Comparison of ENCODE assay signal across 14 cellular contexts in the genomic region with DNA sequence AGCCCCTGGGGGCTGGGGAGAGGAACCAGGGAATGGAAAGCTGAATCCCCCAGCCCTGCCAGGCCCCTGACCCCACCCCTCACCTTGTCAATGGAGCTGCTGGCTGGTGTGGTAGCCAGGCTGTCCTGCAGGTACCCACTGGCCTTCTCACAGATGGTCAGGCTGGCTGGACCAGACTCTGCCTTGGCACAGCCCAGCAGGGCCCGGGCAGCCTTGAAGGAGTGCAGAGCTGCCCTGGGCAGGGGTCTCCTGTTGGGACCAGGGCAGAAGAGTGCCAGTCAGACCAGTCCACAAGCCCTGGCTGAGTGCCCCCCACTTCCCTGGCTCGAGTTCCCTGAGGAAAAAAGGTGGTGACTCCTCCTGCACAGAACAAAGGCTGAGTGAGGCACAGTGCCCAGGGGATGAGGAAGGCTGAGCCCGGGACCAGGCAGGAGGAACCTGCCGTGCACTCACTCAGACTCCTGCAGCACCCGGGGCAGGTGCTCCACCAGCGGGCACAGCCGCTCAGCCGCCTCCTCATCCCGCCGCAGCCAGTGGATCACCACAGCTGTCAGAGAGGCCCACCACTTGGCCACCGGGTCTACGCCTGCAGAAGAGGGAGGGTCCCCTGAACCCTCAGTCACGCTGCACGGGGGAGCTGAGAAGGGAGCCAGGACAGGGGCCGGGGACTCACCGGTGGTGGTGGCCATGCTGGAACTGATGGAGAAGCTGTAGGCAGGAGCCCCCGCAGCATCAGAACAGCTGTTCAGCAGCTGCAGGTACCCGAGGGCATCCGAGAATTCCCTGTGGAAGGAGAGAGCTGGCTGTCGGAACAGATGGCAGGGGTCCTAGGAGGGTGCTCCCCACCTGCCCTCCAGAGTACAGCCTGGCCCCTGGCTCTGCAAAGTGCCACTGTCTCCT. TPM values are rescaled to one million over a fixed set of nuclear protein-coding genes. Genes with fewer than 3 reads are reported as not detected.
A peak's percentile ranks its signal among the peaks of the same experiment; 100 is the strongest.
DNase-seq lines count a peak whose midpoint lies in the region; FAIRE-seq and TF ChIP-seq lines count a peak whose summit lies in the region.
"Had no signal": no experiment of that assay in that cellular context is flagged by ENCODE, and none has a peak within 500 bp of the region (broad histone marks: within the 10 kb centered on the region; RNA-seq: fewer than 3 reads in every experiment).

No MANE protein-coding gene starts in this region.

- peaks cover 9% of the 10 kb centered on the region; the same call in 1 of the 2 replicates for H3K23me2 ChIP-seq in H1 (ENCODE audit: low read depth, low read length)

- H3K56ac ChIP-seq in H1 (replicated peaks; ENCODE audit: insufficient read length, low read depth, low read length) = no peak overlapping the region

- no peak overlapping the region for H3K4me3 ChIP-seq in H1 (ENCODE audit: extremely low read depth in 1 of 4, insufficient read depth in 2 of 4, low read depth in 3 of 4, low read length in 4 of 4)
- H3K4me3 ChIP-seq in skeletal muscle tissue (ENCODE audit: low read length in 3 of 3) = peak overlapping the region in 2 of 3 donors; percentile 35 to 48
- no peak overlapping the region for H3K4me3 ChIP-seq in small intestine (ENCODE audit: low read depth in 1 of 2, low read length in 2 of 2)
- H3K4me3 ChIP-seq: ovary, SK-N-MC, upper lobe of left lung had no signal

- no peak for TF ChIP-seq EP300 in H1 (IDR thresholded peaks at IDR 0.05; ENCODE audit: borderline replicate concordance in 1 of 2, low read depth in 2 of 2, low read length in 2 of 2)

- no peak overlapping the region for H2AFZ ChIP-seq in H1 (ENCODE audit: low read length)

- no peak overlapping the region for H2BK15ac ChIP-seq in H1 (ENCODE audit: low read length)

- WGBS in H1 (ENCODE audit: extremely low coverage in 1 of 2, insufficient coverage in 1 of 2, insufficient read length in 1 of 2, insufficient replicate concordance in 2 of 2, low coverage in 1 of 2, low lambda C conversion rate in 2 of 2, missing lambda C conversion rate in 1 of 2), 2 experiments = 88% methylated on average over 17 of the region's 20 CpGs; no CpG with 5 or more reads in 1 of the 2 experiments
- 80 to 89% (median 88%) methylated on average over 14 to 20 of the region's 20 CpGs for WGBS in small intestine, 3 donors

- TF ChIP-seq RAD21 in H1 (IDR thresholded peaks at IDR 0.05 in 1 of 2, conservative IDR thresholded peaks at IDR 0.05 in 1 of 2; ENCODE audit: low read depth in 2 of 2, low read length in 2 of 2) = no peak

- no peak overlapping the region for H3K23ac ChIP-seq in H1 (ENCODE audit: insufficient read length)

- no peak overlapping the region for H3K18ac ChIP-seq in H1 (ENCODE audit: extremely low read depth, low read length)

- H3K79me1 ChIP-seq in H1 (ENCODE audit: low read depth, low read length) = peaks cover 11% of the 10 kb centered on the region; the same call in 1 of the 2 replicates

- TF ChIP-seq POLR2A in H1 (IDR thresholded peaks at IDR 0.05; ENCODE audit: control extremely low read depth in 1 of 2, low read depth in 2 of 2, low read length in 2 of 2) = no peak

- POLR2A ChIA-PET in H1 (lab: Charles Lee; ENCODE audit: partially characterized antibody) = interaction anchor here (0.7 to 24.7 kb wide), 4 partner anchors 16 to 35 kb away, joined by 3 to 532 read pairs (median 4); a partner anchor contains a TSS

- no peak overlapping the region for H3K4ac ChIP-seq in H1 (replicated peaks; ENCODE audit: insufficient read length, low read depth, low read length)

- H2BK5ac ChIP-seq in H1 (ENCODE audit: low read depth, low read length) = no peak overlapping the region

- H3K36me3 ChIP-seq in H1 (ENCODE audit: control insufficient read depth in 2 of 4, insufficient read depth in 4 of 4, low read length in 3 of 4) (peaks cover 23 to 54% (median 40%) of the 10 kb centered on the region in 4 experiments; a peak in 7 of 8 replicates), skeletal muscle tissue (ENCODE audit: control insufficient read depth in 3 of 3, insufficient read depth in 3 of 3, low read length in 3 of 3) (peaks cover 66 to 68% (median 67%) of the 10 kb centered on the region in 3 donors), small intestine (ENCODE audit: control insufficient read depth in 2 of 2, insufficient read depth in 2 of 2, low read length in 2 of 2) (peaks cover 25 to 33% of the 10 kb centered on the region in 2 donors)
- H3K36me3 ChIP-seq: ovary had no signal

- no peak overlapping the region for H2BK120ac ChIP-seq in H1 (replicated peaks; ENCODE audit: low read depth, low read length)

- H2BK12ac ChIP-seq in H1 (ENCODE audit: low read depth, low read length) = no peak overlapping the region

- H4K5ac ChIP-seq in H1 (ENCODE audit: insufficient read length, low read depth, low read length) = no peak overlapping the region

- no peak overlapping the region for H2BK20ac ChIP-seq in H1 (ENCODE audit: low read length)

- TF ChIP-seq CTCF in H1 (IDR thresholded peaks at IDR 0.05; ENCODE audit: control extremely low read depth in 1 of 3, insufficient read depth in 1 of 3, low read depth in 1 of 3, low read length in 3 of 3) = no peak

- CTCF ChIA-PET in H1 (lab: Charles Lee; ENCODE audit: partially characterized antibody) = interaction anchor here (0.5 to 18.1 kb wide), 14 partner anchors 13 to 1239 kb away, joined by 3 to 375 read pairs (median 4); no protein-coding TSS in a partner anchor

- H3K14ac ChIP-seq in H1 (ENCODE audit: insufficient read length) = no peak overlapping the region

- H3K9me3 ChIP-seq in H1 (ENCODE audit: insufficient read depth in 2 of 2, low read depth in 1 of 2, low read length in 1 of 2) = no peaks in the 10 kb centered on the region
- H3K9me3 ChIP-seq in skeletal muscle tissue (ENCODE audit: control insufficient read depth in 3 of 3, low read length in 3 of 3) = no peaks in the 10 kb centered on the region
- no peaks in the 10 kb centered on the region for H3K9me3 ChIP-seq in small intestine (ENCODE audit: control insufficient read depth, low read depth)
- H3K9me3 ChIP-seq: ovary, upper lobe of left lung had no signal

- H4K91ac ChIP-seq in H1 (replicated peaks; ENCODE audit: insufficient read length, low read length) = no peak overlapping the region

- H3K27me3 ChIP-seq in H1 (replicated peaks in 1 of 4; ENCODE audit: control insufficient read depth in 3 of 4, extremely low read depth in 1 of 4, insufficient read depth in 3 of 4, low read length in 3 of 4) (peaks cover 0 to 12% (median 6%) of the 10 kb centered on the region in 4 experiments; a peak in 5 of 7 replicates), skeletal muscle tissue (ENCODE audit: control insufficient read depth in 3 of 3, insufficient read depth in 3 of 3, low read length in 3 of 3) (no peaks in the 10 kb centered on the region), small intestine (ENCODE audit: control insufficient read depth in 2 of 2, insufficient read depth in 2 of 2, low read length in 2 of 2) (no peaks in the 10 kb centered on the region)
- H3K27me3 ChIP-seq: ovary, upper lobe of left lung had no signal

- H3K4me1 ChIP-seq in H1 (replicated peaks in 1 of 4; ENCODE audit: control insufficient read depth in 3 of 4, insufficient read depth in 4 of 4, low read length in 3 of 4) (peaks cover 0 to 20% (median 12%) of the 10 kb centered on the region in 4 experiments; a peak in 6 of 7 replicates), skeletal muscle tissue (ENCODE audit: control insufficient read depth in 3 of 3, insufficient read depth in 3 of 3, low read length in 3 of 3) (peaks cover 68 to 77% (median 74%) of the 10 kb centered on the region in 3 donors), small intestine (ENCODE audit: control insufficient read depth in 2 of 2, insufficient read depth in 1 of 2, low read depth in 1 of 2, low read length in 1 of 2) (peaks cover 2% of the 10 kb centered on the region in 2 donors)

- H3K4me2 ChIP-seq in H1 (ENCODE audit: insufficient read depth in 1 of 2, low read depth in 2 of 2, low read length in 2 of 2) = no peak overlapping the region

- no peak overlapping the region for H2AK5ac ChIP-seq in H1 (ENCODE audit: low read depth, low read length)

- no peak overlapping the region for H3K27ac ChIP-seq in H1 (ENCODE audit: low read depth, low read length)
- peak overlapping the region; percentile 95 for H3K27ac ChIP-seq in skeletal muscle tissue (ENCODE audit: low read depth, low read length)
- H3K27ac ChIP-seq in small intestine (ENCODE audit: low read depth in 1 of 2, low read length in 1 of 2) = no peak overlapping the region
- H3K27ac ChIP-seq: SK-N-MC had no signal

- H3K9ac ChIP-seq in H1 (replicated peaks in 1 of 4; ENCODE audit: extremely low read depth in 1 of 4, low read depth in 3 of 4, low read length in 3 of 4) = no peak overlapping the region
- H3K9ac ChIP-seq in skeletal muscle tissue (ENCODE audit: low read depth in 1 of 3, low read length in 3 of 3) = peak overlapping the region; percentile 12 to 87 (median 57)

- H4K20me1 ChIP-seq in H1 (replicated peaks in 1 of 2; ENCODE audit: control insufficient read depth in 1 of 2, insufficient read depth in 2 of 2, low read length in 2 of 2) = peaks cover 12 to 26% of the 10 kb centered on the region in 2 experiments

- no peaks in the 10 kb centered on the region for H3K79me2 ChIP-seq in H1 (ENCODE audit: control insufficient read depth in 1 of 2, insufficient read depth in 2 of 2, low read length in 2 of 2)

- DNase-seq in NCI-H82 (lab: John Stamatoyannopoulos, UW) = peak; percentile 48
- DNase-seq in NCI-H82 treated with DMSO at 0.1 percent for 48 hours (lab: John Stamatoyannopoulos, UW; ENCODE audit: unreplicated experiment) = no peak
- DNase-seq in NCI-H524 (lab: John Stamatoyannopoulos, UW) = peak; percentile 85 to 92
- DNase-seq in H1 (ENCODE audit: low read depth in 1 of 2, low spot score in 2 of 2) = no peak
- DNase-seq in Kasumi-1 (lab: John Stamatoyannopoulos, UW) = no peak
- DNase-seq in RKO (ENCODE audit: low spot score) = no peak
- DNase-seq in small intestine = no peak
- DNase-seq: GF-D8, NCI-H2107, ovary had no signal

- FAIRE-seq in H1 (lab: Jason Lieb, UNC) (no peak), small intestine (lab: Jason Lieb, UNC) (no peak)
- FAIRE-seq: bronchial epithelial cell had no signal

- H4K8ac ChIP-seq in H1 (ENCODE audit: extremely low read depth, insufficient read depth, low read length) = peak overlapping the region; percentile 53

TF ChIP-seq in H1, 55 proteins besides CTCF, POLR2A, EP300 and RAD21 (continues in another document):
- TF ChIP-seq KDM5A (IDR thresholded peaks at IDR 0.05; ENCODE audit: low read length) = no peak
- no peak for TF ChIP-seq FOSL1 (IDR thresholded peaks at IDR 0.05; ENCODE audit: insufficient read depth, low read depth, low read length)

RNA-seq across cellular contexts. Expression of a gene that starts 22.4 kb away (rescaled TPM):
- total RNA-seq in H1 (2021; fragmentation: NEBNext Ultra II Directional; extraction: Animal tissue kit (Norgen Biotek cat#: 25700)) = 69.9 and 70.8 TPM in 2 replicates
- polyA plus RNA-seq in H1 (2011; rRNA removed) = 28.6 and 64.6 TPM in 2 replicates
- 34.1 TPM for polyA plus RNA-seq in H1 (2011; cell fraction: cytosol; rRNA removed)
- 270 TPM for polyA plus RNA-seq in H1 (2011; cell fraction: nucleus; rRNA removed)
- 45.2 to 64.7 TPM (median 53.7 TPM) in 4 replicates for polyA plus RNA-seq in H1 (2012, experiment 1 of 2)
- 36.4 TPM for polyA plus RNA-seq in H1 (2012, experiment 2 of 2)
- polyA plus RNA-seq in H1 (2013, experiment 1 of 2) = 88.4 TPM
- polyA plus RNA-seq in H1 (2013, experiment 2 of 2) = 76.5 TPM
- 21.0 and 35.5 TPM in 2 replicates for polyA minus RNA-seq in H1 (2011; rRNA and poly(A)+ RNA removed)
- 60.1 TPM for polyA minus RNA-seq in H1 (2011; cell fraction: cytosol; rRNA and poly(A)+ RNA removed)
- polyA minus RNA-seq in H1 (2011; cell fraction: nucleus; rRNA and poly(A)+ RNA removed) = 90.1 TPM
- 23.0 TPM for total RNA-seq in skeletal muscle tissue
- polyA plus RNA-seq in small intestine = 100 to 1,000 TPM in 2 of 3 donors, 10 to 100 TPM in 1; 99.7 to 155 (median 111) TPM

Comparison
In these comparisons a context has a peak if more than half of its experiments do, and no peak if none do; other contexts are left out.
1. DNase-seq: peak in NCI-H82 (single experiment) and NCI-H524 (2 of 2); none in NCI-H82 treated with DMSO at 0.1 percent for 48 hours (single experiment), H1 (0 of 2), Kasumi-1 (0 of 2), RKO (single experiment) and small intestine (single experiment).
2. H3K4me3 ChIP-seq: peak in skeletal muscle tissue (2 of 3); none in H1 (0 of 4) and small intestine (0 of 2).
3. H3K9ac ChIP-seq: peak in skeletal muscle tissue (3 of 3); none in H1 (0 of 4).